Comparison of ENCODE assay signal across 1 cellular context in the genomic region with DNA sequence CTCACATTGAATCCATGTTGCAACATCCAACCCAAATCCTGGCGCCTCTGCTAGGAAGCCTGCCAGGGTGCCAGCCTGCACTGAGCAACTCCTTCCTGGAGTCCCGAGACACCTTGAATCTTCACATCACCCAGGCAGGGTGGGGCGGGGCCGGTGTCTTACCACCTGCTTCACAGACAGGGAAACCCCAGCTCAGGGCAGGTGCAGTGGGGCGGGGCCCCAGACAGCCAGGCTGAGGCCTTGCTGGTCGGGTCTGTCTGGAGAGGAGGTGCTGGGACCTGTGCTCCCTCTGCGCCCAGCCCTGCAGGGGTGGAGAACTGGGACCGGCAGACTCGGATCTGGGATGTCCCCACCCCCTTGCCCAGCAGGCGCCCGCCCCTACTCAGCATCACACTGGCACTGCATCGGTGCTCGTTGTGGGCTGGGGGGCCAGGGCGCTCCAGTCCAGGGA.
TF ChIP-seq lines count a peak whose summit lies in the region.

No MANE protein-coding gene starts in this region.

TF ChIP-seq in IMR-90, 13 proteins besides CTCF, POLR2A, EP300 and RAD21:
- TF ChIP-seq MXI1 (IDR thresholded peaks at IDR 0.05; ENCODE audit: borderline replicate concordance, low read depth, low read length) (no peak), FOS (IDR thresholded peaks at IDR 0.05; ENCODE audit: low read depth, low read length) (no peak), MAZ (IDR thresholded peaks at IDR 0.05; ENCODE audit: borderline replicate concordance, low read depth, low read length) (no peak), BHLHE40 (IDR thresholded peaks at IDR 0.05; ENCODE audit: low read depth, low read length) (no peak), RCOR1 (IDR thresholded peaks at IDR 0.05; ENCODE audit: insufficient replicate concordance, low read length) (no peak)
- TF ChIP-seq, protein P1, sequence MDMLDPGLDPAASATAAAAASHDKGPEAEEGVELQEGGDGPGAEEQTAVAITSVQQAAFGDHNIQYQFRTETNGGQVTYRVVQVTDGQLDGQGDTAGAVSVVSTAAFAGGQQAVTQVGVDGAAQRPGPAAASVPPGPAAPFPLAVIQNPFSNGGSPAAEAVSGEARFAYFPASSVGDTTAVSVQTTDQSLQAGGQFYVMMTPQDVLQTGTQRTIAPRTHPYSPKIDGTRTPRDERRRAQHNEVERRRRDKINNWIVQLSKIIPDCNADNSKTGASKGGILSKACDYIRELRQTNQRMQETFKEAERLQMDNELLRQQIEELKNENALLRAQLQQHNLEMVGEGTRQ (IDR thresholded peaks at IDR 0.05; ENCODE audit: low read depth, low read length): no peak
